1 cellular context compared by ENCODE assay signal in genomic region chr6:3228046-3228671, GRCh38.
A peak's percentile ranks its signal among the peaks of the same experiment; 100 is the strongest.
TF ChIP-seq lines count a peak whose summit lies in the region.

No MANE protein-coding gene starts in this region.

TF ChIP-seq in HEK293, 187 proteins besides CTCF, POLR2A, EP300 and RAD21 (continued from another document):
- TF ChIP-seq ZBTB6 (tag by site-specific recombination; IDR thresholded peaks at IDR 0.05) (no peak; the same call in 1 of the 2 replicates), ZFP37 (tag by site-specific recombination; IDR thresholded peaks at IDR 0.05) (no peak), ZBTB17 (tag by site-specific recombination; IDR thresholded peaks at IDR 0.05) (no peak), ZBTB10 (tag by site-specific recombination; IDR thresholded peaks at IDR 0.05) (no peak), ZNF248 (tag by site-specific recombination; IDR thresholded peaks at IDR 0.05) (no peak), SP2 (tag by site-specific recombination; IDR thresholded peaks at IDR 0.05) (no peak), ZXDB (tag by site-specific recombination; IDR thresholded peaks at IDR 0.05) (no peak; the same call in 1 of the 2 replicates), ZBTB11 (tag by site-specific recombination; conservative IDR thresholded peaks at IDR 0.05; ENCODE audit: low read depth) (no peak), KLF16 (tag by site-specific recombination; IDR thresholded peaks at IDR 0.05) (no peak), FEZF1 (tag by site-specific recombination; IDR thresholded peaks at IDR 0.05) (no peak), PRDM1 (tag by site-specific recombination; IDR thresholded peaks at IDR 0.05) (no peak), IKZF3 (tag by site-specific recombination; IDR thresholded peaks at IDR 0.05) (peak; percentile 50), ZNF202 (tag by site-specific recombination; IDR thresholded peaks at IDR 0.05; ENCODE audit: borderline replicate concordance) (no peak), ZNF114 (tag by site-specific recombination; IDR thresholded peaks at IDR 0.05) (no peak), KLF8 (tag by site-specific recombination; IDR thresholded peaks at IDR 0.05) (0 out of 2 replicates have a peak, but pooled peaks have one; percentile 1), ZNF416 (tag by site-specific recombination; IDR thresholded peaks at IDR 0.05) (no peak), ZNF521 (tag by site-specific recombination; IDR thresholded peaks at IDR 0.05) (no peak), ZNF777 (tag by site-specific recombination; IDR thresholded peaks at IDR 0.05; ENCODE audit: borderline replicate concordance) (no peak; the same call in 1 of the 2 replicates), ZNF776 (tag by site-specific recombination; IDR thresholded peaks at IDR 0.05; ENCODE audit: borderline replicate concordance) (no peak), SP3 (tag by site-specific recombination; IDR thresholded peaks at IDR 0.05) (no peak), ZNF473 (tag by site-specific recombination; IDR thresholded peaks at IDR 0.05) (no peak), ZNF433 (tag by site-specific recombination; IDR thresholded peaks at IDR 0.05; ENCODE audit: low read depth) (no peak), ZNF830 (tag by site-specific recombination; IDR thresholded peaks at IDR 0.05; ENCODE audit: low read depth) (no peak), OVOL3 (tag by site-specific recombination; IDR thresholded peaks at IDR 0.05) (no peak), ZNF513 (tag by site-specific recombination; IDR thresholded peaks at IDR 0.05) (no peak), ZNF677 (tag by site-specific recombination; IDR thresholded peaks at IDR 0.05) (no peak), ZNF391 (tag by site-specific recombination; IDR thresholded peaks at IDR 0.05; ENCODE audit: borderline replicate concordance, low read depth) (no peak), PBX3 (CRISPR knock-in tag; IDR thresholded peaks at IDR 0.05) (no peak), HOXD13 (CRISPR knock-in tag; IDR thresholded peaks at IDR 0.05; ENCODE audit: borderline replicate concordance) (no peak), ZNF704 (tag by site-specific recombination; IDR thresholded peaks at IDR 0.05) (no peak), ZBTB20 (tag by site-specific recombination; IDR thresholded peaks at IDR 0.05) (no peak), ZNF514 (tag by site-specific recombination; IDR thresholded peaks at IDR 0.05) (no peak), ZNF335 (tag by site-specific recombination; conservative IDR thresholded peaks at IDR 0.05) (no peak), ZBTB26 (tag by site-specific recombination; optimal IDR thresholded peaks at IDR 0.05) (no peak), KLF7 (tag by site-specific recombination; IDR thresholded peaks at IDR 0.05; ENCODE audit: borderline replicate concordance) (no peak), ZNF18 (tag by site-specific recombination; IDR thresholded peaks at IDR 0.05) (no peak), GLI4 (tag by site-specific recombination; IDR thresholded peaks at IDR 0.05) (no peak), ZFP69B (tag by site-specific recombination; IDR thresholded peaks at IDR 0.05) (no peak), TRIM28 (IDR thresholded peaks at IDR 0.05; ENCODE audit: borderline replicate concordance, low read length) (no peak), ZNF624 (tag by site-specific recombination; IDR thresholded peaks at IDR 0.05) (no peak), ZNF341 (tag by site-specific recombination; IDR thresholded peaks at IDR 0.05; ENCODE audit: low read depth) (no peak), KLF9 (tag by site-specific recombination; IDR thresholded peaks at IDR 0.05; ENCODE audit: low read depth) (no peak), ZNF580 (tag by site-specific recombination; IDR thresholded peaks at IDR 0.05) (no peak), ZNF510 (tag by site-specific recombination; IDR thresholded peaks at IDR 0.05; ENCODE audit: insufficient replicate concordance) (no peak), PATZ1 (tag by site-specific recombination; IDR thresholded peaks at IDR 0.05) (0 out of 2 replicates have a peak, but pooled peaks have one; percentile 87), ZSCAN30 (tag by site-specific recombination; IDR thresholded peaks at IDR 0.05) (no peak), ZSCAN5A (tag by site-specific recombination; IDR thresholded peaks at IDR 0.05) (no peak), ZNF560 (tag by site-specific recombination; IDR thresholded peaks at IDR 0.05; ENCODE audit: borderline replicate concordance) (no peak), GLIS2 (tag by site-specific recombination; IDR thresholded peaks at IDR 0.05) (no peak), ZNF112 (tag by site-specific recombination; IDR thresholded peaks at IDR 0.05) (no peak)
TF ChIP-seq in HEK293: peak in this region for 11.
